ENCODE assay signal across 17 cellular contexts in genomic region chr17:82614095-82614631, GRCh38. TPM values are rescaled to one million over a fixed set of nuclear protein-coding genes. Genes with fewer than 3 reads are reported as not detected.
DNase-seq lines count a peak whose midpoint lies in the region; ATAC-seq, FAIRE-seq and TF ChIP-seq lines count a peak whose summit lies in the region.
"Had no signal": no experiment of that assay in that cellular context is flagged by ENCODE, and none has a peak within 500 bp of the region (broad histone marks: within the 10 kb centered on the region; RNA-seq: fewer than 3 reads in every experiment).

No MANE protein-coding gene starts in this region.

- H3K14ac ChIP-seq in mesenchymal stem cell (ENCODE audit: low read length in 2 of 2): no peak overlapping the region

- H3K23ac ChIP-seq in mesenchymal stem cell (ENCODE audit: low read length in 2 of 2): no peak overlapping the region

- no peak overlapping the region for H3K4ac ChIP-seq in mesenchymal stem cell (ENCODE audit: low read depth in 1 of 2, low read length in 2 of 2)

- in situ Hi-C loops in HepG2 (cut with HindIII; ENCODE audit: extremely low pct_ligation_motif_present, low pct_unique_long_range_greater_than_20kb): no loop called here

- 100% methylated on average over 9 of the region's 22 CpGs for WGBS in HepG2 (ENCODE audit: low lambda C conversion rate)
- no CpG with 5 or more reads among the region's 22 CpGs for WGBS in right lobe of liver (ENCODE audit: insufficient coverage, low coverage, low lambda C conversion rate, missing lambda C conversion rate)
- WGBS in mesenchymal stem cell: 80% methylated on average over 15 of the region's 22 CpGs

- peak overlapping the region; percentile 12 for H4K8ac ChIP-seq in mesenchymal stem cell (ENCODE audit: low read length)

- H2BK120ac ChIP-seq in mesenchymal stem cell (ENCODE audit: low read depth, low read length): no peak overlapping the region

- H4K91ac ChIP-seq in mesenchymal stem cell (ENCODE audit: low read length): no peak overlapping the region

- CTCF ChIA-PET in HepG2 (lab: Yijun Ruan, JAX; ENCODE audit: low intra/inter-chr PET ratio, low total read pairs) (no interaction called here), WTC11 (lab: Charles Lee) (interaction anchor here (0.6 kb wide), 1 partner anchor 340 kb away, joined by 3 read pairs; no protein-coding TSS in a partner anchor)
- CTCF ChIA-PET in activated naive CD4-positive, alpha-beta T cell treated with anti-CD3 and anti-CD28 coated beads, Interleukin-2, amount 10 ng/mL, durations not matched to agents 7 days and 5 days (lab: Charles Lee): no interaction called here

- intact Hi-C loops in HepG2 (cut with micrococcal nuclease; ENCODE audit: unreplicated experiment): no loop called here
- intact Hi-C loops in right lobe of liver (cut with DNase I): no loop called here

- H2AFZ ChIP-seq in HepG2 (ENCODE audit: low read length) (no peak overlapping the region), mesenchymal stem cell (ENCODE audit: low read depth, low read length) (no peak overlapping the region)

- H3K9me3 Mint-ChIP-seq in WTC11: no peaks in the 10 kb centered on the region
- no peaks in the 10 kb centered on the region for H3K9me3 Mint-ChIP-seq in type B pancreatic cell
- H3K9me3 Mint-ChIP-seq in activated naive CD4-positive, alpha-beta T cell treated with anti-CD3 and anti-CD28 coated beads, Interleukin-2, amount 10 ng/mL, durations not matched to agents 7 days and 5 days: no peaks in the 10 kb centered on the region

- TF ChIP-seq EP300 in HepG2 (IDR thresholded peaks at IDR 0.05; ENCODE audit: low read depth in 2 of 2, low read length in 2 of 2) (no peak), HepG2 (CRISPR knock-in tag; IDR thresholded peaks at IDR 0.05; ENCODE audit: borderline replicate concordance) (no peak)

- DNase-seq in HepG2 (ENCODE audit: low spot score) (no peak), right lobe of liver (no peak), WTC11 (ENCODE audit: low spot score) (no peak), mesenchymal stem cell (no peak), type B pancreatic cell (ENCODE audit: extremely low spot score, unreplicated experiment) (no peak), NCI-H510A (lab: John Stamatoyannopoulos, UW) (no peak)
- DNase-seq in activated naive CD4-positive, alpha-beta T cell treated with anti-CD3 and anti-CD28 coated beads, Interleukin-2, amount 10 ng/mL, durations not matched to agents 7 days and 5 days: no peak
- DNase-seq: AML-193, COR-L47, DMS153, NCI-H146, NCI-H2081, NCI-H774, PC-3 had no signal

- no peaks in the 10 kb centered on the region for H4K20me1 ChIP-seq in HepG2 (ENCODE audit: insufficient read depth, low read length)

- no peak for TF ChIP-seq CTCF in HepG2 (CRISPR knock-in tag; IDR thresholded peaks at IDR 0.05)
- TF ChIP-seq CTCF in right lobe of liver (IDR thresholded peaks at IDR 0.05): no peak
- TF ChIP-seq CTCF in WTC11 (IDR thresholded peaks at IDR 0.05): no peak
- TF ChIP-seq CTCF in type B pancreatic cell (conservative IDR thresholded peaks at IDR 0.05): no peak

- H3K27me3 Mint-ChIP-seq in WTC11 (ENCODE audit: low read depth) (no peaks in the 10 kb centered on the region), type B pancreatic cell (no peaks in the 10 kb centered on the region)
- no peaks in the 10 kb centered on the region for H3K27me3 Mint-ChIP-seq in activated naive CD4-positive, alpha-beta T cell treated with anti-CD3 and anti-CD28 coated beads, Interleukin-2, amount 10 ng/mL, durations not matched to agents 7 days and 5 days

- H3K9me3 ChIP-seq in HepG2 (ENCODE audit: low read length): no peaks in the 10 kb centered on the region
- H3K9me3 ChIP-seq in right lobe of liver: no peaks in the 10 kb centered on the region
- no peaks in the 10 kb centered on the region for H3K9me3 ChIP-seq in mesenchymal stem cell (ENCODE audit: control insufficient read depth, low read length)

- H3K4me1 Mint-ChIP-seq in WTC11: peaks cover 8% of the 10 kb centered on the region
- peaks cover 9% of the 10 kb centered on the region for H3K4me1 Mint-ChIP-seq in type B pancreatic cell (ENCODE audit: unreplicated experiment)
- no peaks in the 10 kb centered on the region for H3K4me1 Mint-ChIP-seq in activated naive CD4-positive, alpha-beta T cell treated with anti-CD3 and anti-CD28 coated beads, Interleukin-2, amount 10 ng/mL, durations not matched to agents 7 days and 5 days

- no peak overlapping the region for H2BK5ac ChIP-seq in mesenchymal stem cell (ENCODE audit: low read depth, low read length, poor library complexity, severe bottlenecking)

- H3K27me3 ChIP-seq in HepG2 (ENCODE audit: control insufficient read depth in 1 of 2, insufficient read depth in 2 of 2, low read length in 2 of 2): no peaks in the 10 kb centered on the region
- no peaks in the 10 kb centered on the region for H3K27me3 ChIP-seq in right lobe of liver
- H3K27me3 ChIP-seq in mesenchymal stem cell (ENCODE audit: control insufficient read depth in 1 of 2, insufficient read depth in 1 of 2, low read length in 2 of 2): no peaks in the 10 kb centered on the region

- H3K36me3 Mint-ChIP-seq in WTC11 (peaks cover 54% of the 10 kb centered on the region), type B pancreatic cell (peaks cover 34% of the 10 kb centered on the region)
- H3K36me3 Mint-ChIP-seq in activated naive CD4-positive, alpha-beta T cell treated with anti-CD3 and anti-CD28 coated beads, Interleukin-2, amount 10 ng/mL, durations not matched to agents 7 days and 5 days: peaks cover 40% of the 10 kb centered on the region

- POLR2A ChIA-PET in HepG2 (lab: Yijun Ruan, JAX) (no interaction called here), WTC11 (lab: Charles Lee) (no interaction called here)

- H2AK5ac ChIP-seq in mesenchymal stem cell (ENCODE audit: low read length, severe bottlenecking): no peak overlapping the region

- H3K9ac ChIP-seq in HepG2 (ENCODE audit: insufficient read depth, low read depth, low read length) (no peak overlapping the region), mesenchymal stem cell (ENCODE audit: low read length) (no peak overlapping the region)
- H3K9ac ChIP-seq: KMS-11 had no signal

- H3K27ac Mint-ChIP-seq in WTC11: peak overlapping the region; percentile 87; the same call in 1 of the 2 replicates
- H3K27ac Mint-ChIP-seq in type B pancreatic cell: peak overlapping the region; percentile 70
- H3K27ac Mint-ChIP-seq in activated naive CD4-positive, alpha-beta T cell treated with anti-CD3 and anti-CD28 coated beads, Interleukin-2, amount 10 ng/mL, durations not matched to agents 7 days and 5 days: no peak overlapping the region

- H3K79me1 ChIP-seq in mesenchymal stem cell (replicated peaks; ENCODE audit: low read length, poor library complexity, severe bottlenecking): peaks cover 19% of the 10 kb centered on the region

- H3K4me2 ChIP-seq in HepG2 (ENCODE audit: low read depth, low read length) (no peak overlapping the region), mesenchymal stem cell (ENCODE audit: low read length, poor library complexity, severe bottlenecking) (no peak overlapping the region)
- H3K4me2 ChIP-seq: KMS-11 had no signal

- BruUV-seq in HepG2 (replicated peaks; lab: Mats Ljungman, UMichigan): no TSS peak

- H3K4me3 Mint-ChIP-seq in WTC11 (no peak overlapping the region), type B pancreatic cell (no peak overlapping the region)
- H3K4me3 Mint-ChIP-seq in activated naive CD4-positive, alpha-beta T cell treated with anti-CD3 and anti-CD28 coated beads, Interleukin-2, amount 10 ng/mL, durations not matched to agents 7 days and 5 days: no peak overlapping the region

- peaks cover 28 to 46% of the 10 kb centered on the region in 2 experiments for H3K36me3 ChIP-seq in HepG2 (replicated peaks in 1 of 2; ENCODE audit: control insufficient read depth in 1 of 2, insufficient read depth in 2 of 2, low read length in 2 of 2)
- peaks cover 0 to 44% (median 9%) of the 10 kb centered on the region in 4 donors for H3K36me3 ChIP-seq in right lobe of liver
- H3K36me3 ChIP-seq in mesenchymal stem cell (ENCODE audit: control insufficient read depth in 1 of 2, insufficient read depth in 2 of 2, low read depth in 1 of 2, low read length in 2 of 2): peaks cover 73 to 77% of the 10 kb centered on the region in 2 experiments

- ATAC-seq in HepG2: 0 out of 3 replicates have a peak, but pooled peaks have one; percentile 8
- ATAC-seq in right lobe of liver: no peak
- ATAC-seq in WTC11: no peak
- ATAC-seq in GM19397 (IDR thresholded peaks at IDR 0.05; ENCODE audit: unreplicated experiment): no peak

- no peak for TF ChIP-seq POLR2A in HepG2 (IDR thresholded peaks at IDR 0.05; ENCODE audit: insufficient read depth in 1 of 2, low read depth in 2 of 2, low read length in 2 of 2)
- TF ChIP-seq POLR2A in right lobe of liver (IDR thresholded peaks at IDR 0.05): no peak

- no peak for TF ChIP-seq RAD21 in HepG2 (CRISPR knock-in tag; IDR thresholded peaks at IDR 0.05)

- no peaks in the 10 kb centered on the region for H3K79me2 ChIP-seq in HepG2 (ENCODE audit: insufficient read depth, low read length)

- H2BK12ac ChIP-seq in mesenchymal stem cell (ENCODE audit: low read length in 2 of 2): no peak overlapping the region

- H3K27ac ChIP-seq in HepG2 (ENCODE audit: extremely low read length, insufficient read depth, low read length) (no peak overlapping the region), right lobe of liver (no peak overlapping the region), mesenchymal stem cell (ENCODE audit: low read length, poor library complexity, severe bottlenecking) (no peak overlapping the region)
- H3K27ac ChIP-seq: KMS-11 had no signal

- H3K4me3 ChIP-seq in HepG2 (replicated peaks in 1 of 3; ENCODE audit: insufficient read depth in 1 of 3, low read depth in 2 of 3, low read length in 3 of 3) (no peak overlapping the region), right lobe of liver (no peak overlapping the region), mesenchymal stem cell (ENCODE audit: insufficient read depth in 1 of 2, low read depth in 1 of 2, low read length in 2 of 2) (no peak overlapping the region)

- H3K18ac ChIP-seq in mesenchymal stem cell (ENCODE audit: low read depth in 1 of 2, low read length in 2 of 2): no peak overlapping the region

- no peaks in the 10 kb centered on the region for H3K4me1 ChIP-seq in HepG2 (ENCODE audit: insufficient read depth, low read length)
- H3K4me1 ChIP-seq in right lobe of liver: no peaks in the 10 kb centered on the region
- peaks cover 7% of the 10 kb centered on the region for H3K4me1 ChIP-seq in mesenchymal stem cell (ENCODE audit: control insufficient read depth, insufficient read depth, low read depth, low read length)

- no peak for FAIRE-seq in HepG2 (lab: Jason Lieb, UNC)
- FAIRE-seq: H1 had no signal

- no peak overlapping the region for H2BK15ac ChIP-seq in mesenchymal stem cell (ENCODE audit: low read depth, poor library complexity, severe bottlenecking)

RNA-seq across cellular contexts. Expression of gene WDR45B, which starts 34.1 kb away (rescaled TPM):
- 86.2 and 88.8 TPM in 2 replicates for total RNA-seq in HepG2 (2016; rRNA removed; fragmentation: Illumina TruSeq; extraction: Trizol)
- 59.9 and 62.3 TPM in 2 replicates for total RNA-seq in HepG2 (2016; cell fraction: cytosol; rRNA removed; fragmentation: Illumina TruSeq; extraction: Trizol; ENCODE audit: low read depth)
- 80.2 and 87.6 TPM in 2 replicates for total RNA-seq in HepG2 (2016; cell fraction: insoluble cytoplasmic fraction; rRNA removed; fragmentation: Illumina TruSeq; extraction: Trizol)
- 148 and 149 TPM in 2 replicates for total RNA-seq in HepG2 (2016; cell fraction: membrane; rRNA removed; fragmentation: Illumina TruSeq; extraction: Trizol)
- 45.2 and 55.4 TPM in 2 replicates for total RNA-seq in HepG2 (2016; cell fraction: nucleus; rRNA removed; fragmentation: Illumina TruSeq; extraction: Trizol)
- polyA plus RNA-seq in HepG2 (2011; rRNA removed): 153 and 155 TPM in 2 replicates
- 121 and 131 TPM in 2 replicates for polyA plus RNA-seq in HepG2 (2011; cell fraction: cytosol; rRNA removed)
- polyA plus RNA-seq in HepG2 (2011; cell fraction: nucleus; rRNA removed): 186 and 214 TPM in 2 replicates
- 124 and 164 TPM in 2 replicates for polyA plus RNA-seq in HepG2 (2012)
- 65.9 and 70.7 TPM in 2 replicates for polyA plus RNA-seq in HepG2 (2016; cell fraction: cytosol; fragmentation: Illumina TruSeq; extraction: Trizol; ENCODE audit: low read depth)
- polyA plus RNA-seq in HepG2 (2016; cell fraction: insoluble cytoplasmic fraction; fragmentation: Illumina TruSeq; extraction: Trizol; ENCODE audit: low read depth): 89.4 and 101 TPM in 2 replicates
- polyA plus RNA-seq in HepG2 (2016; cell fraction: membrane; fragmentation: Illumina TruSeq; extraction: Trizol; ENCODE audit: low read depth): 129 and 138 TPM in 2 replicates
- polyA plus RNA-seq in HepG2 (2016; cell fraction: nucleus; fragmentation: Illumina TruSeq; extraction: Trizol; ENCODE audit: insufficient read depth, low read depth): 81.4 and 81.5 TPM in 2 replicates
- polyA minus RNA-seq in HepG2 (2011; rRNA and poly(A)+ RNA removed; ENCODE audit: low replicate concordance): 68.7 and 113 TPM in 2 replicates
- 60.7 and 64.4 TPM in 2 replicates for polyA minus RNA-seq in HepG2 (2011; cell fraction: cytosol; rRNA and poly(A)+ RNA removed)
- 61.5 and 68.1 TPM in 2 replicates for polyA minus RNA-seq in HepG2 (2011; cell fraction: nucleus; rRNA and poly(A)+ RNA removed)
- 10 to 100 TPM; 27.7 to 40.7 (median 31.6) TPM for total RNA-seq in right lobe of liver
- total RNA-seq in WTC11 (2021): 87.1 to 96.5 TPM (median 89.1 TPM) in 3 replicates
- 65.7 TPM for polyA plus RNA-seq in mesenchymal stem cell (2013, experiment 1 of 2)
- polyA plus RNA-seq in mesenchymal stem cell (2013, experiment 2 of 2): 65.3 TPM
- total RNA-seq in type B pancreatic cell (ENCODE audit: low replicate concordance): 74.0 and 100 TPM in 2 replicates
